16 cellular contexts compared by ENCODE assay signal in genomic region chr5:111043712-111044506, GRCh38. TPM values are rescaled to one million over a fixed set of nuclear protein-coding genes. Genes with fewer than 3 reads are reported as not detected.
DNase-seq lines count a peak whose midpoint lies in the region; ATAC-seq, FAIRE-seq and TF ChIP-seq lines count a peak whose summit lies in the region.
"Had no signal": no experiment of that assay in that cellular context is flagged by ENCODE, and none has a peak within 500 bp of the region (broad histone marks: within the 10 kb centered on the region; RNA-seq: fewer than 3 reads in every experiment).

No MANE protein-coding gene starts in this region.

- no peaks in the 10 kb centered on the region for H3K79me2 ChIP-seq in PC-3 (ENCODE audit: low read length)
- no peaks in the 10 kb centered on the region for H3K79me2 ChIP-seq in neural progenitor cell (ENCODE audit: low read depth)

- ATAC-seq in PC-3: peak; percentile 100
- no peak for ATAC-seq in HG03521 (IDR thresholded peaks at IDR 0.05; ENCODE audit: unreplicated experiment)
- no peak for ATAC-seq in GM19463 (IDR thresholded peaks at IDR 0.05; ENCODE audit: unreplicated experiment)
- ATAC-seq: heart left ventricle, lower lobe of right lung had no signal

- peaks cover 2% of the 10 kb centered on the region for H3K4me1 Mint-ChIP-seq in neural progenitor cell

- H3K4me3 ChIP-seq in PC-3 (ENCODE audit: low read length) (no peak overlapping the region), neural progenitor cell (no peak overlapping the region)
- H3K4me3 ChIP-seq: heart left ventricle, lower lobe of right lung, transverse colon had no signal

- H3K4me1 ChIP-seq in PC-3 (ENCODE audit: insufficient read depth, low read length): peaks cover 14% of the 10 kb centered on the region
- H3K4me1 ChIP-seq in neural progenitor cell: no peaks in the 10 kb centered on the region
- H3K4me1 ChIP-seq: heart left ventricle, lower lobe of right lung, transverse colon had no signal

- TF ChIP-seq POLR2A in GM12891 (IDR thresholded peaks at IDR 0.05; ENCODE audit: low read depth, low read length): no peak

- H3K36me3 ChIP-seq in PC-3 (ENCODE audit: low read depth, low read length): no peaks in the 10 kb centered on the region
- no peaks in the 10 kb centered on the region for H3K36me3 ChIP-seq in neural progenitor cell
- H3K36me3 ChIP-seq: heart left ventricle, lower lobe of right lung, transverse colon had no signal

- H3F3A ChIP-seq in PC-3 (ENCODE audit: low read length, unreplicated experiment) (no peaks in the 10 kb centered on the region), neural progenitor cell (ENCODE audit: low read depth) (no peaks in the 10 kb centered on the region)

- H2AFZ ChIP-seq in PC-3 (ENCODE audit: low read length) (no peak overlapping the region), neural progenitor cell (replicated peaks) (no peak overlapping the region)

- TF ChIP-seq CTCF in PC-3 (conservative IDR thresholded peaks at IDR 0.05; ENCODE audit: low read depth, low read length) (no peak), neural progenitor cell (IDR thresholded peaks at IDR 0.05) (no peak)

- DNase-seq in DMS53 (lab: John Stamatoyannopoulos, UW) (peak; percentile 20), DMS53 treated with DMSO at 0.1 percent for 48 hours (lab: John Stamatoyannopoulos, UW; ENCODE audit: unreplicated experiment) (no peak), PC-3 (peak; percentile 77), dedifferentiated amniotic fluid mesenchymal stem cell (ENCODE audit: extremely low spot score) (peak; percentile 14), neural progenitor cell (ENCODE audit: low spot score) (peak; percentile 37), GM12891 (ENCODE audit: insufficient read length, low spot score) (no peak)
- DNase-seq: effector CD8-positive, alpha-beta T cell; heart left ventricle; lower lobe of right lung; NCI-H1930; nucleus accumbens; transverse colon had no signal

- H3K27ac ChIP-seq in PC-3 (ENCODE audit: low read length) (peak overlapping the region; percentile 62), neural progenitor cell (no peak overlapping the region)
- H3K27ac ChIP-seq: heart left ventricle, lower lobe of right lung, transverse colon had no signal

- no peaks in the 10 kb centered on the region for H3K36me3 Mint-ChIP-seq in neural progenitor cell

- no peaks in the 10 kb centered on the region for H3K9me2 ChIP-seq in PC-3 (replicated peaks; ENCODE audit: low read length)

- intact Hi-C loops in PC-3 (cut with micrococcal nuclease): no loop called here

- H3K4me2 ChIP-seq in PC-3 (ENCODE audit: low read length) (peak overlapping the region; percentile 52), neural progenitor cell (no peak overlapping the region)

- no TSS peak for BruUV-seq in PC-3 (replicated peaks; lab: Mats Ljungman, UMichigan)

- H3K9me3 ChIP-seq in PC-3 (ENCODE audit: low read length) (no peaks in the 10 kb centered on the region), neural progenitor cell (ENCODE audit: low read depth) (no peaks in the 10 kb centered on the region)
- H3K9me3 ChIP-seq: lower lobe of right lung, transverse colon had no signal

- H4K20me1 ChIP-seq in PC-3 (ENCODE audit: low read length): no peaks in the 10 kb centered on the region
- no peaks in the 10 kb centered on the region for H4K20me1 ChIP-seq in neural progenitor cell (ENCODE audit: low read depth)

- CTCF ChIA-PET in PC-3 (lab: Charles Lee): no interaction called here

- FAIRE-seq in GM12891 (lab: Jason Lieb, UNC): no peak
- FAIRE-seq: A204.1, D721Med had no signal

- no peaks in the 10 kb centered on the region for H3K27me3 Mint-ChIP-seq in neural progenitor cell (ENCODE audit: insufficient read depth, low read depth)

- POLR2A ChIA-PET in PC-3 (lab: Charles Lee; ENCODE audit: unreplicated experiment): no interaction called here

- H3K27me3 ChIP-seq in PC-3 (ENCODE audit: low read length): no peaks in the 10 kb centered on the region
- H3K27me3 ChIP-seq in neural progenitor cell: no peaks in the 10 kb centered on the region
- H3K27me3 ChIP-seq: heart left ventricle, transverse colon had no signal

- peaks cover under 1% of the 10 kb centered on the region for H3K9me3 Mint-ChIP-seq in neural progenitor cell

- H3K9ac ChIP-seq in PC-3 (ENCODE audit: low read length) (peak overlapping the region; percentile 21), neural progenitor cell (no peak overlapping the region)

- H3K27ac Mint-ChIP-seq in neural progenitor cell: no peak overlapping the region

- no peak overlapping the region for H3K4me3 Mint-ChIP-seq in neural progenitor cell

TF ChIP-seq in GM12891, 5 proteins besides CTCF, POLR2A, EP300 and RAD21:
- TF ChIP-seq POU2F2 (IDR thresholded peaks at IDR 0.05; ENCODE audit: low read depth, low read length) (no peak), PAX5 (IDR thresholded peaks at IDR 0.05; ENCODE audit: insufficient read depth, low read length, severe bottlenecking) (no peak), POLR2AphosphoS5 (IDR thresholded peaks at IDR 0.05; ENCODE audit: low read depth, low read length) (no peak), TAF1 (IDR thresholded peaks at IDR 0.05; ENCODE audit: low read depth, low read length) (no peak), SPI1 (IDR thresholded peaks at IDR 0.05; ENCODE audit: low read depth, low read length) (no peak)

RNA-seq across cellular contexts. Expression of gene TSLP, which starts 27.6 kb away (rescaled TPM):
- total RNA-seq in PC-3 (2014; rRNA removed) (not detected in 2 replicates), neural progenitor cell (ENCODE audit: low replicate concordance) (not detected in 2 replicates)
- polyA plus RNA-seq in GM12891 (2012; ENCODE audit: low read depth, missing spikeins): not detected

RNA-seq across cellular contexts. Expression of gene WDR36, which starts 48.2 kb away (rescaled TPM):
- total RNA-seq in PC-3 (2014; rRNA removed) (38.2 and 44.7 TPM in 2 replicates), neural progenitor cell (ENCODE audit: low replicate concordance) (38.5 and 60.1 TPM in 2 replicates)
- 12.6 TPM for polyA plus RNA-seq in GM12891 (2012; ENCODE audit: low read depth, missing spikeins)

Comparison
In these comparisons a context has a peak if more than half of its experiments do, and no peak if none do; other contexts are left out.
1. DNase-seq: peak in DMS53 (single experiment), PC-3 (single experiment), dedifferentiated amniotic fluid mesenchymal stem cell (single experiment) and neural progenitor cell (single experiment); none in DMS53 treated with DMSO at 0.1 percent for 48 hours (single experiment) and GM12891 (single experiment).